In the genomic region with DNA sequence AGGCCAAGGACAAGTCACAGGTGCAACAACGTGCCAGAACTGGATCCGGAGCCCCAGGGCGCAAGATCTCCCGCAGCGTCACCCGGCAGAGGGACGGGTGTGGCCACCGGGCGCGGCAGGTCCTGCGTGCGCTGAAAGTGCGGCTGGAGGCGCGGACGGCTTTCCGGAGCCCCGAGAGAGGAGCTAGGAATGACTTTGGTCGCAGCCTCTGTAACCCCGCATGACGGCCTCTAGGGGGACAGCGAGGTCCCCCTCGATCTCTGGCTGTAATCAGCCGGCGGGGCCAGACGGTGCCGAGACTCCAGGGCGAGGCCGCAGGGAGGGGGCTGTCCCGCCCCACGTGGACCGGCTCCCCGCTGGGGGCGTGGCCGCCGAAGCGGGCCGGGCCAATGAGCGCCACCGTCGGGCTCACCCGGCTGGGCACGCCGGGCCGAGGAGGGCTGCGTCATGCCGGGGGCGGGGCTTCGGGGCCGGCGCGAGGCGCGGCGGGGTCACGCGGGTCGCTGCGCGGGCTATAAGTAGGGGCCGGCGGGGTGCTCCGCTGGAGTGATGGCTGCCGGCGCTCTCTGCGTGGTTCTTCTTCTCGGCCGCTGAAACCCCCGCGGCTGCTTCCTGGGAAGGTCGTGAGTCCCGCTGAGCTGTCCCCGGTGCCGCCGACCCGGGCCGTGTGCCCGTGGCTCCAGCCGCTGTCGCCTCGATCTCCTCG, we compare ENCODE assay signal across 8 cellular contexts. TPM values are rescaled to one million over a fixed set of nuclear protein-coding genes. Genes with fewer than 3 reads are reported as not detected.
A peak's percentile ranks its signal among the peaks of the same experiment; 100 is the strongest.
DNase-seq lines count a peak whose midpoint lies in the region; ATAC-seq and TF ChIP-seq lines count a peak whose summit lies in the region.

A gene with protein sequence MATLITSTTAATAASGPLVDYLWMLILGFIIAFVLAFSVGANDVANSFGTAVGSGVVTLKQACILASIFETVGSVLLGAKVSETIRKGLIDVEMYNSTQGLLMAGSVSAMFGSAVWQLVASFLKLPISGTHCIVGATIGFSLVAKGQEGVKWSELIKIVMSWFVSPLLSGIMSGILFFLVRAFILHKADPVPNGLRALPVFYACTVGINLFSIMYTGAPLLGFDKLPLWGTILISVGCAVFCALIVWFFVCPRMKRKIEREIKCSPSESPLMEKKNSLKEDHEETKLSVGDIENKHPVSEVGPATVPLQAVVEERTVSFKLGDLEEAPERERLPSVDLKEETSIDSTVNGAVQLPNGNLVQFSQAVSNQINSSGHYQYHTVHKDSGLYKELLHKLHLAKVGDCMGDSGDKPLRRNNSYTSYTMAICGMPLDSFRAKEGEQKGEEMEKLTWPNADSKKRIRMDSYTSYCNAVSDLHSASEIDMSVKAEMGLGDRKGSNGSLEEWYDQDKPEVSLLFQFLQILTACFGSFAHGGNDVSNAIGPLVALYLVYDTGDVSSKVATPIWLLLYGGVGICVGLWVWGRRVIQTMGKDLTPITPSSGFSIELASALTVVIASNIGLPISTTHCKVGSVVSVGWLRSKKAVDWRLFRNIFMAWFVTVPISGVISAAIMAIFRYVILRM (plus strand): TSS at position 544 of the 706 bp plus-strand sequence. CDS start 890 bp downstream, outside the sequence.

- peaks cover 35% of the 10 kb centered on the region for H3K36me3 ChIP-seq in ACC112 (ENCODE audit: insufficient read depth, low read length)
- H3K36me3 ChIP-seq in breast epithelium = no peaks in the 10 kb centered on the region
- H3K36me3 ChIP-seq in iPS-20b (ENCODE audit: insufficient read depth, low read depth, low read length) = peaks cover 38% of the 10 kb centered on the region
- no peaks in the 10 kb centered on the region for H3K36me3 ChIP-seq in smooth muscle cell (ENCODE audit: low read depth)

- peak; percentile 97 for DNase-seq in NCI-H2196 (lab: John Stamatoyannopoulos, UW; ENCODE audit: unreplicated experiment)
- DNase-seq in breast epithelium (ENCODE audit: low spot score in 2 of 2) = peak; percentile 93
- peak; percentile 84 for DNase-seq in smooth muscle cell (lab: John Stamatoyannopoulos, UW; ENCODE audit: unreplicated experiment)

- H3K27me3 ChIP-seq in ACC112 (ENCODE audit: insufficient read depth, low read length) = no peaks in the 10 kb centered on the region
- H3K27me3 ChIP-seq in breast epithelium = no peaks in the 10 kb centered on the region
- peaks cover 15% of the 10 kb centered on the region; the same call in 1 of the 2 replicates for H3K27me3 ChIP-seq in iPS-20b (ENCODE audit: insufficient read depth, low read length)
- no peaks in the 10 kb centered on the region for H3K27me3 ChIP-seq in smooth muscle cell (ENCODE audit: low read depth)

- under 1% methylated on average over 46 of the region's 82 CpGs for WGBS in smooth muscle cell (ENCODE audit: low lambda C conversion rate)

- peaks cover 44% of the 10 kb centered on the region for H4K20me1 ChIP-seq in smooth muscle cell (ENCODE audit: low read depth)

- peak within 1 kb of the TSS; percentile 84 for H3K27ac ChIP-seq in ACC112 (ENCODE audit: low read depth, low read length)
- peak within 1 kb of the TSS; percentile 90 for H3K27ac ChIP-seq in VCaP
- H3K27ac ChIP-seq in breast epithelium = peak within 1 kb of the TSS; percentile 94 to 97
- peak within 1 kb of the TSS; percentile 74 for H3K27ac ChIP-seq in iPS-20b (ENCODE audit: low read length)
- H3K27ac ChIP-seq in smooth muscle cell (ENCODE audit: low read depth) = peak within 1 kb of the TSS; percentile 91

- no peak; the same call in 1 of the 2 replicates for TF ChIP-seq CTCF in VCaP (conservative IDR thresholded peaks at IDR 0.05)
- TF ChIP-seq CTCF in breast epithelium (IDR thresholded peaks at IDR 0.05) = peak in 2 of 3 donors; percentile 41 to 58
- peak; percentile 52 for TF ChIP-seq CTCF in smooth muscle cell (IDR thresholded peaks at IDR 0.05; ENCODE audit: borderline replicate concordance, insufficient read depth, poor library complexity, severe bottlenecking)

- H3K9ac ChIP-seq in iPS-20b (ENCODE audit: low read depth, low read length) (peak within 1 kb of the TSS; percentile 91), smooth muscle cell (ENCODE audit: low read depth) (peak within 1 kb of the TSS; percentile 94)

- H3K9me3 ChIP-seq in breast epithelium = no peaks in the 10 kb centered on the region
- no peaks in the 10 kb centered on the region for H3K9me3 ChIP-seq in iPS-20b (ENCODE audit: insufficient read depth, low read depth, low read length)
- H3K9me3 ChIP-seq in smooth muscle cell (replicated peaks; ENCODE audit: low read depth) = no peaks in the 10 kb centered on the region

- peak within 1 kb of the TSS; percentile 92 for H3K4me2 ChIP-seq in smooth muscle cell

- H2AFZ ChIP-seq in ACC112 (ENCODE audit: low read length, unreplicated experiment) (no peak within 1 kb of the TSS), smooth muscle cell (ENCODE audit: low read depth) (no peak within 1 kb of the TSS)

- intact Hi-C loops in breast epithelium (cut with DNase I; ENCODE audit: low total_unique reads) = no loop called here

- H3K4me3 ChIP-seq in ACC112 (ENCODE audit: low read depth, low read length) (peak within 1 kb of the TSS; percentile 99), breast epithelium (peak within 1 kb of the TSS; percentile 86 to 91 (median 91)), iPS-20b (ENCODE audit: low read length) (peak within 1 kb of the TSS; percentile 98), smooth muscle cell (peak within 1 kb of the TSS; percentile 90)

- peak; percentile 77 for ATAC-seq in GM18861 (IDR thresholded peaks at IDR 0.05; ENCODE audit: unreplicated experiment)
- peak; percentile 88 for ATAC-seq in HG03097 (IDR thresholded peaks at IDR 0.05; ENCODE audit: low FRiP score, unreplicated experiment)

- H3K79me2 ChIP-seq in ACC112 (ENCODE audit: control insufficient read depth, insufficient read depth, low read length, unreplicated experiment) (peaks cover 70% of the 10 kb centered on the region), smooth muscle cell (ENCODE audit: low read depth) (peaks cover 47% of the 10 kb centered on the region)

- TF ChIP-seq POLR2A in breast epithelium (IDR thresholded peaks at IDR 0.05) = peak; percentile 90

- H3K4me1 ChIP-seq in ACC112 (ENCODE audit: control insufficient read depth, insufficient read depth, low read length, unreplicated experiment) (peaks cover 59% of the 10 kb centered on the region), breast epithelium (no peaks in the 10 kb centered on the region), iPS-20b (ENCODE audit: insufficient read depth, low read length) (peaks cover 16% of the 10 kb centered on the region), smooth muscle cell (ENCODE audit: low read depth) (peaks cover 29% of the 10 kb centered on the region)

- H3F3A ChIP-seq in smooth muscle cell (ENCODE audit: low read depth) = peaks cover 21% of the 10 kb centered on the region

RNA-seq across cellular contexts. Expression of the gene that starts here (rescaled TPM):
- total RNA-seq in breast epithelium (10 to 100 TPM; 26.1 to 46.8 (median 42.6) TPM), smooth muscle cell (96.0 and 106 TPM in 2 replicates)
- polyA plus RNA-seq in smooth muscle cell = 77.2 and 93.4 TPM in 2 replicates

Comparison
In these comparisons a context has a peak if more than half of its experiments do, and no peak if none do; other contexts are left out.
1. Peak in every context shown above with its lines: DNase-seq, ATAC-seq, H3K4me3 ChIP-seq and H3K27ac ChIP-seq.